ENCODE assay signal across 11 cellular contexts in the genomic region with DNA sequence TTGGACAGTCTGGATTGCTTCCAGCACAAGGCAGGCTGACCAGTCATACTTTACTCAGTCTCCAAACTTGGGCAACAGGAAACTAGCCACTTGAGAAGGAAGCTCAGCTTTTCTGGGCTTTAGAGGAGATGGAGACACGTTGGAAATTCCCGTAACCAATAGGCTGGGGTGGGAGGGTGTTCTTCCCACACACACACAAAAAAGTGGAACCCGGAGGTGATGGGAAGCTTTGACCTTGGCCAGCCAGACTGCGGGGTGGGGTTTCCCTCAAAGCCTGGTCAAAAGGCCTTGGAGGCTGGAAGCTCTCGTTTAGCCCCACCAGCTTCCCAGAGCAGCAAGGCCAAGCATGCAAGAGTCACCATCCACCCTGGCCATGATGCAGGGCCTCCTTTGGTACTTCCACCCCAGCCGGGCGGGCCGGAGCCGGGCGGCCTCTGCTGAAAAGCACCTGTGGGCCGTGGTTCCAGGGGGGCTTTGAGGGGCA.
DNase-seq lines count a peak whose midpoint lies in the region; ATAC-seq and TF ChIP-seq lines count a peak whose summit lies in the region.
"Had no signal": no experiment of that assay in that cellular context is flagged by ENCODE, and none has a peak within 500 bp of the region (broad histone marks: within the 10 kb centered on the region; RNA-seq: fewer than 3 reads in every experiment).

No MANE protein-coding gene starts in this region.

- CTCF ChIA-PET in WTC11 (lab: Charles Lee) = interaction anchor here (0.9 to 1.5 kb wide), 3 partner anchors 16 to 79 kb away, joined by 3 to 5 read pairs (median 3); no protein-coding TSS in a partner anchor

- no peaks in the 10 kb centered on the region for H3K9me3 Mint-ChIP-seq in WTC11
- H3K9me3 Mint-ChIP-seq: activated B cell treated with CpG ODN at 0.5 μM for 24 hours; activated naive CD8-positive, alpha-beta T cell treated with anti-CD3 and anti-CD28 coated beads, Interleukin-2, amount 10 ng/mL, durations not matched to agents 7 days and 5 days had no signal

- H3K27ac ChIP-seq in stomach = peak overlapping the region; percentile 62 to 90 (median 79)

- 65 to 89% (median 80%) methylated on average over 6 to 11 of the region's 11 CpGs for WGBS in stomach, 5 donors

- H3K4me3 ChIP-seq in cardiac fibroblast (replicated peaks in 1 of 2; ENCODE audit: low read depth in 2 of 2, low read length in 2 of 2) (peak overlapping the region in 1 of 2 donors; percentile 32), stomach (no peak overlapping the region)

- POLR2A ChIA-PET in WTC11 (lab: Charles Lee) = no interaction called here

- TF ChIP-seq CTCF in cardiac fibroblast (IDR thresholded peaks at IDR 0.05; ENCODE audit: low read depth, low read length) (no peak), stomach (IDR thresholded peaks at IDR 0.05) (no peak), WTC11 (IDR thresholded peaks at IDR 0.05) (no peak)

- peak; percentile 11 for TF ChIP-seq EP300 in stomach (IDR thresholded peaks at IDR 0.05)

- H3K27me3 Mint-ChIP-seq in T-helper 17 cell (no peaks in the 10 kb centered on the region), WTC11 (ENCODE audit: low read depth) (no peaks in the 10 kb centered on the region)
- H3K27me3 Mint-ChIP-seq: activated B cell treated with CpG ODN at 0.5 μM for 24 hours; activated naive CD8-positive, alpha-beta T cell treated with anti-CD3 and anti-CD28 coated beads, Interleukin-2, amount 10 ng/mL, durations not matched to agents 7 days and 5 days had no signal

- DNase-seq in HCEC 1CT (peak; percentile 81), cardiac fibroblast (ENCODE audit: low read depth in 2 of 2) (peak; percentile 91 to 97), hepatic stellate cell (ENCODE audit: low spot score) (peak; percentile 72), stomach (no peak), T-helper 17 cell (no peak), WTC11 (ENCODE audit: low spot score) (no peak), HuH-7.5 (ENCODE audit: low spot score) (no peak)
- DNase-seq: activated B cell treated with CpG ODN at 0.5 μM for 24 hours; activated naive CD8-positive, alpha-beta T cell treated with anti-CD3 and anti-CD28 coated beads, Interleukin-2, amount 10 ng/mL, durations not matched to agents 7 days and 5 days; PC-3 had no signal

- no peaks in the 10 kb centered on the region for H3K36me3 Mint-ChIP-seq in T-helper 17 cell (ENCODE audit: low read depth)
- H3K36me3 Mint-ChIP-seq in WTC11 = peaks cover 19% of the 10 kb centered on the region

- TF ChIP-seq POLR2A in stomach (IDR thresholded peaks at IDR 0.05) = no peak

- ATAC-seq in T-helper 17 cell (no peak), GM21717 (IDR thresholded peaks at IDR 0.05; ENCODE audit: unreplicated experiment) (no peak), WTC11 (no peak)
- ATAC-seq: PC-3 had no signal

- peaks cover 9 to 31% (median 25%) of the 10 kb centered on the region in 4 donors for H3K4me1 ChIP-seq in stomach

- H3K4me3 Mint-ChIP-seq in T-helper 17 cell = no peak overlapping the region
- H3K4me3 Mint-ChIP-seq in WTC11 = no peak overlapping the region
- H3K4me3 Mint-ChIP-seq: activated B cell treated with CpG ODN at 0.5 μM for 24 hours; activated naive CD8-positive, alpha-beta T cell treated with anti-CD3 and anti-CD28 coated beads, Interleukin-2, amount 10 ng/mL, durations not matched to agents 7 days and 5 days had no signal

- no peaks in the 10 kb centered on the region for H3K27me3 ChIP-seq in stomach

- intact Hi-C loops in stomach (cut with DNase I; ENCODE audit: low total_unique reads) = no loop called here

- H3K4me1 Mint-ChIP-seq in T-helper 17 cell = no peaks in the 10 kb centered on the region
- H3K4me1 Mint-ChIP-seq in WTC11 = no peaks in the 10 kb centered on the region
- H3K4me1 Mint-ChIP-seq: activated B cell treated with CpG ODN at 0.5 μM for 24 hours; activated naive CD8-positive, alpha-beta T cell treated with anti-CD3 and anti-CD28 coated beads, Interleukin-2, amount 10 ng/mL, durations not matched to agents 7 days and 5 days had no signal

- peaks cover 7 to 23% (median 22%) of the 10 kb centered on the region in 4 donors for H3K36me3 ChIP-seq in stomach

- no peaks in the 10 kb centered on the region for H3K9me3 ChIP-seq in stomach
- H3K9me3 ChIP-seq in T-helper 17 cell (ENCODE audit: control insufficient read depth, low read length, poor library complexity, severe bottlenecking) = no peaks in the 10 kb centered on the region

- no peak overlapping the region for H3K27ac Mint-ChIP-seq in T-helper 17 cell
- H3K27ac Mint-ChIP-seq in WTC11 = no peak overlapping the region
- H3K27ac Mint-ChIP-seq: activated B cell treated with CpG ODN at 0.5 μM for 24 hours; activated naive CD8-positive, alpha-beta T cell treated with anti-CD3 and anti-CD28 coated beads, Interleukin-2, amount 10 ng/mL, durations not matched to agents 7 days and 5 days had no signal

TF ChIP-seq in WTC11, 78 proteins besides CTCF, POLR2A, EP300 and RAD21 (continues in another document):
- TF ChIP-seq ATF2 (CRISPR knock-in tag; IDR thresholded peaks at IDR 0.05; ENCODE audit: borderline replicate concordance, low read depth) = no peak
- TF ChIP-seq NFE2L1 (CRISPR knock-in tag; IDR thresholded peaks at IDR 0.05) = no peak
- no peak for TF ChIP-seq HMGA2 (CRISPR knock-in tag; IDR thresholded peaks at IDR 0.05)
- no peak for TF ChIP-seq TEAD4 (CRISPR knock-in tag; IDR thresholded peaks at IDR 0.05)
- no peak for TF ChIP-seq ZNF396 (CRISPR knock-in tag; IDR thresholded peaks at IDR 0.05; ENCODE audit: borderline replicate concordance)
- TF ChIP-seq RELA (CRISPR knock-in tag; IDR thresholded peaks at IDR 0.05; ENCODE audit: borderline replicate concordance) = no peak
- TF ChIP-seq, protein P1, sequence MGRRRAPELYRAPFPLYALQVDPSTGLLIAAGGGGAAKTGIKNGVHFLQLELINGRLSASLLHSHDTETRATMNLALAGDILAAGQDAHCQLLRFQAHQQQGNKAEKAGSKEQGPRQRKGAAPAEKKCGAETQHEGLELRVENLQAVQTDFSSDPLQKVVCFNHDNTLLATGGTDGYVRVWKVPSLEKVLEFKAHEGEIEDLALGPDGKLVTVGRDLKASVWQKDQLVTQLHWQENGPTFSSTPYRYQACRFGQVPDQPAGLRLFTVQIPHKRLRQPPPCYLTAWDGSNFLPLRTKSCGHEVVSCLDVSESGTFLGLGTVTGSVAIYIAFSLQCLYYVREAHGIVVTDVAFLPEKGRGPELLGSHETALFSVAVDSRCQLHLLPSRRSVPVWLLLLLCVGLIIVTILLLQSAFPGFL (CRISPR knock-in tag; IDR thresholded peaks at IDR 0.05; ENCODE audit: borderline replicate concordance) = no peak
- no peak for TF ChIP-seq JAZF1 (CRISPR knock-in tag; IDR thresholded peaks at IDR 0.05)
- TF ChIP-seq ZNF219 (CRISPR knock-in tag; IDR thresholded peaks at IDR 0.05; ENCODE audit: borderline replicate concordance) = no peak
- TF ChIP-seq, protein P2, sequence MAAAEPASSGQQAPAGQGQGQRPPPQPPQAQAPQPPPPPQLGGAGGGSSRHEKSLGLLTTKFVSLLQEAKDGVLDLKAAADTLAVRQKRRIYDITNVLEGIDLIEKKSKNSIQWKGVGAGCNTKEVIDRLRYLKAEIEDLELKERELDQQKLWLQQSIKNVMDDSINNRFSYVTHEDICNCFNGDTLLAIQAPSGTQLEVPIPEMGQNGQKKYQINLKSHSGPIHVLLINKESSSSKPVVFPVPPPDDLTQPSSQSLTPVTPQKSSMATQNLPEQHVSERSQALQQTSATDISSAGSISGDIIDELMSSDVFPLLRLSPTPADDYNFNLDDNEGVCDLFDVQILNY (CRISPR knock-in tag; IDR thresholded peaks at IDR 0.05) = no peak
- TF ChIP-seq EMX1 (CRISPR knock-in tag; IDR thresholded peaks at IDR 0.05) = no peak
- TF ChIP-seq, protein P3, sequence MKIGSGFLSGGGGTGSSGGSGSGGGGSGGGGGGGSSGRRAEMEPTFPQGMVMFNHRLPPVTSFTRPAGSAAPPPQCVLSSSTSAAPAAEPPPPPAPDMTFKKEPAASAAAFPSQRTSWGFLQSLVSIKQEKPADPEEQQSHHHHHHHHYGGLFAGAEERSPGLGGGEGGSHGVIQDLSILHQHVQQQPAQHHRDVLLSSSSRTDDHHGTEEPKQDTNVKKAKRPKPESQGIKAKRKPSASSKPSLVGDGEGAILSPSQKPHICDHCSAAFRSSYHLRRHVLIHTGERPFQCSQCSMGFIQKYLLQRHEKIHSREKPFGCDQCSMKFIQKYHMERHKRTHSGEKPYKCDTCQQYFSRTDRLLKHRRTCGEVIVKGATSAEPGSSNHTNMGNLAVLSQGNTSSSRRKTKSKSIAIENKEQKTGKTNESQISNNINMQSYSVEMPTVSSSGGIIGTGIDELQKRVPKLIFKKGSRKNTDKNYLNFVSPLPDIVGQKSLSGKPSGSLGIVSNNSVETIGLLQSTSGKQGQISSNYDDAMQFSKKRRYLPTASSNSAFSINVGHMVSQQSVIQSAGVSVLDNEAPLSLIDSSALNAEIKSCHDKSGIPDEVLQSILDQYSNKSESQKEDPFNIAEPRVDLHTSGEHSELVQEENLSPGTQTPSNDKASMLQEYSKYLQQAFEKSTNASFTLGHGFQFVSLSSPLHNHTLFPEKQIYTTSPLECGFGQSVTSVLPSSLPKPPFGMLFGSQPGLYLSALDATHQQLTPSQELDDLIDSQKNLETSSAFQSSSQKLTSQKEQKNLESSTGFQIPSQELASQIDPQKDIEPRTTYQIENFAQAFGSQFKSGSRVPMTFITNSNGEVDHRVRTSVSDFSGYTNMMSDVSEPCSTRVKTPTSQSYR (CRISPR knock-in tag; IDR thresholded peaks at IDR 0.05) = no peak
- TF ChIP-seq ZNF423 (CRISPR knock-in tag; IDR thresholded peaks at IDR 0.05) = no peak
- no peak for TF ChIP-seq JUN (CRISPR knock-in tag; IDR thresholded peaks at IDR 0.05)
- TF ChIP-seq KAT7 (CRISPR knock-in tag; IDR thresholded peaks at IDR 0.05; ENCODE audit: borderline replicate concordance) = no peak

Comparison
In these comparisons a context has a peak if more than half of its experiments do, and no peak if none do; other contexts are left out.
1. DNase-seq: peak in HCEC 1CT (single experiment), cardiac fibroblast (2 of 2) and hepatic stellate cell (single experiment); none in stomach (single experiment), T-helper 17 cell (0 of 3), WTC11 (single experiment) and HuH-7.5 (single experiment).